Comparison of ENCODE assay signal across 7 cellular contexts in the genomic region with DNA sequence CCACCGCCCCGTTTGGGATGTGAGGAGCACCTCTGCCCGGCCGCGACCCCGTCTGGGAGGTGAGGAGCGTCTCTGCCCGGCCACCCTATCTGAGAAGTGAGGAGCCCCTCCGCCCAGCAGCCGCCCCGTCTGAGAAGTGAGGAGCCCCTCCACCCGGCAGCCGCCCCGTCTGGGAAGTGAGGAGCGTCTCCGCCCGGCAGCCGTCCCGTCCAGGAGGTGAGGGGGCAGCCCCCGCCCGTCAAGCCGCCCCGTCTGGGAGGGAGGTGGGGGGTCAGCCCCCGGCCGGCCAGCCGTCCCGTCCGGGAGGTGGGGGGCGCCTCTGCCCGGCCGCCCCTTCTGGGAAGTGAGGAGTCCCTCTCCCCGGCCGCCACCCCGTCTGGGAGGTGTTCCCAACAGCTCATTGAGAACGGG. TPM values are rescaled to one million over a fixed set of nuclear protein-coding genes. Genes with fewer than 3 reads are reported as not detected.
"Had no signal": no experiment of that assay in that cellular context is flagged by ENCODE, and none has a peak within 500 bp of the region (broad histone marks: within the 10 kb centered on the region; RNA-seq: fewer than 3 reads in every experiment).

No MANE protein-coding gene starts in this region.

RNA-seq across cellular contexts. Expression of gene S100A2, which starts 9.4 kb away (rescaled TPM):
- total RNA-seq: Peyer's patch had no signal

RNA-seq across cellular contexts. Expression of gene S100A3, which starts 26.0 kb away (rescaled TPM):
- total RNA-seq: OCI-LY7, Peyer's patch had no signal

RNA-seq across cellular contexts. Expression of gene S100A4, which starts 29.5 kb away (rescaled TPM):
- total RNA-seq: SK-MEL-5 had no signal

RNA-seq across cellular contexts. Expression of gene S100A5, which starts 34.4 kb away (rescaled TPM):
- total RNA-seq: OCI-LY7, Peyer's patch, Right ventricle myocardium inferior, Right ventricle myocardium superior, SJCRH30, SJSA1, SK-MEL-5 had no signal

RNA-seq across cellular contexts. Expression of gene S100A16, which starts 37.9 kb away (rescaled TPM):
- total RNA-seq: OCI-LY7 had no signal
